Comparison of ENCODE assay signal across 23 cellular contexts in genomic region chr9:135001526-135001925, GRCh38.
"Had no signal": no experiment of that assay in that cellular context is flagged by ENCODE, and none has a peak within 500 bp of the region (broad histone marks: within the 10 kb centered on the region; RNA-seq: fewer than 3 reads in every experiment).

No MANE protein-coding gene starts in this region.

- H3K27me3 ChIP-seq: foreskin keratinocyte, hepatocyte, left lung had no signal

- FAIRE-seq: colon, endothelial cell of umbilical vein, frontal cortex had no signal

- H3K4me3 ChIP-seq: coronary artery, dorsolateral prefrontal cortex, esophagus muscularis mucosa, gastroesophageal sphincter, heart left ventricle, hepatocyte, left lung, lower lobe of right lung, mucosa of descending colon had no signal

- ATAC-seq: foreskin keratinocyte, gastroesophageal sphincter, heart left ventricle, left cardiac atrium, left lung, left ventricle myocardium superior, lower lobe of right lung, mucosa of descending colon had no signal

- H3K27ac ChIP-seq: coronary artery, dorsolateral prefrontal cortex, esophagus muscularis mucosa, foreskin keratinocyte, gastroesophageal sphincter, heart left ventricle, hepatocyte, left lung, lower lobe of right lung had no signal

- H3K36me3 Mint-ChIP-seq: immature natural killer cell, mesothelial cell of epicardium had no signal

- H3K4me1 ChIP-seq: esophagus muscularis mucosa, foreskin keratinocyte, gastroesophageal sphincter, heart left ventricle, left lung, lower lobe of right lung had no signal

- H3K4me1 Mint-ChIP-seq: immature natural killer cell, mesothelial cell of epicardium had no signal

- H3K27ac Mint-ChIP-seq: immature natural killer cell, mesothelial cell of epicardium had no signal

- DNase-seq: dermis blood vessel endothelial cell; effector CD4-positive, alpha-beta T cell; effector memory CD4-positive, alpha-beta T cell; foreskin keratinocyte; heart left ventricle; hypothalamus; immature natural killer cell; islet precursor cell; left cardiac atrium; left lung; left ventricle myocardium superior; lower lobe of right lung; mesenchymal stem cell; mucosa of descending colon had no signal

- H3K36me3 ChIP-seq: esophagus muscularis mucosa, gastroesophageal sphincter, heart left ventricle, left lung, lower lobe of right lung had no signal

- H3K4me3 Mint-ChIP-seq: immature natural killer cell, mesothelial cell of epicardium had no signal
